Comparison of ENCODE assay signal across 21 cellular contexts in genomic region chrX:123923211-123923610, GRCh38.
"Had no signal": no experiment of that assay in that cellular context is flagged by ENCODE, and none has a peak within 500 bp of the region (broad histone marks: within the 10 kb centered on the region; RNA-seq: fewer than 3 reads in every experiment).

No MANE protein-coding gene starts in this region.

- H3K9me3 ChIP-seq: body of pancreas had no signal

- FAIRE-seq: RCC 7860 had no signal

- H3K4me3 ChIP-seq: body of pancreas, cardiac muscle cell had no signal

- H3K36me3 ChIP-seq: cardiac muscle cell had no signal

- H3K27me3 ChIP-seq: cardiac muscle cell had no signal

- DNase-seq: activated B cell treated with CpG ODN at 0.5 μM for 24 hours; activated CD4-positive, alpha-beta T cell treated with anti-CD3 and anti-CD28 coated beads for 1 hour; activated CD4-positive, alpha-beta T cell treated with anti-CD3 and anti-CD28 coated beads, Interleukin-2, amount 10 ng/mL, durations not matched to agents 24 days and 14 days; activated CD4-positive, alpha-beta T cell treated with anti-CD3 and anti-CD28 coated beads, Interleukin-2, amount 50 U/mL, for 48 hours; activated CD8-positive, alpha-beta memory T cell treated with anti-CD3 and anti-CD28 coated beads, Interleukin-2, amount 10 ng/mL, durations not matched to agents 7 days and 5 days; activated effector memory CD4-positive, alpha-beta T cell treated with Interleukin-2 at 50 U/mL for 16 hours; activated naive CD4-positive, alpha-beta T cell; activated T-cell treated with anti-CD3 and anti-CD28 coated beads, Interleukin-2, amount 50 U/mL, for 24 hours; aorta; body of pancreas; KG1; NCI-H1092; NCI-H1417 treated with DMSO at 0.1 percent for 48 hours; NCI-H1694 treated with DMSO at 0.1 percent for 48 hours; NCI-H2029 treated with DMSO at 0.1 percent for 48 hours; NCI-H226; NCI-H510A treated with DMSO at 0.1 percent for 48 hours; PC-3; SHP77 treated with DMSO at 0.1 percent for 48 hours had no signal

- H3K4me1 ChIP-seq: body of pancreas had no signal

- ATAC-seq: activated CD8-positive, alpha-beta memory T cell treated with anti-CD3 and anti-CD28 coated beads, Interleukin-2, amount 10 ng/mL, durations not matched to agents 7 days and 5 days; body of pancreas; PC-3 had no signal

- H3K27ac ChIP-seq: body of pancreas, cardiac muscle cell had no signal
